Comparison of ENCODE assay signal across 3 cellular contexts in genomic region chr1:230191079-230191478, GRCh38.
TF ChIP-seq lines count a peak whose summit lies in the region.

No MANE protein-coding gene starts in this region.

TF ChIP-seq in liver, 16 proteins besides CTCF, POLR2A, EP300 and RAD21:
- TF ChIP-seq REST (IDR thresholded peaks at IDR 0.05) (no peak), YY1 (IDR thresholded peaks at IDR 0.05) (peak; percentile 26), NR2F2 (IDR thresholded peaks at IDR 0.05) (peak; percentile 51), SP1 (IDR thresholded peaks at IDR 0.05) (peak; percentile 44), TAF1 (conservative IDR thresholded peaks at IDR 0.05) (no peak), JUND (IDR thresholded peaks at IDR 0.05) (peak; percentile 42 to 48), RXRA (IDR thresholded peaks at IDR 0.05) (peak in 1 of 2 donors; percentile 16), EGR1 (IDR thresholded peaks at IDR 0.05; ENCODE audit: low read depth in 2 of 2) (peak in 1 of 2 donors; percentile 44), ZBTB33 (IDR thresholded peaks at IDR 0.05) (no peak), MAX (IDR thresholded peaks at IDR 0.05) (peak; percentile 64)
TF ChIP-seq in liver: peak in this region for 7.

TF ChIP-seq in HepG2, 621 proteins besides CTCF, POLR2A, EP300 and RAD21:
- TF ChIP-seq TFAP4 (IDR thresholded peaks at IDR 0.05; ENCODE audit: borderline replicate concordance, low read depth) (no peak), ZNF747 (CRISPR knock-in tag; IDR thresholded peaks at IDR 0.05; ENCODE audit: borderline replicate concordance) (no peak), ZNF558 (CRISPR knock-in tag; IDR thresholded peaks at IDR 0.05; ENCODE audit: borderline replicate concordance) (no peak), RORA (CRISPR knock-in tag; IDR thresholded peaks at IDR 0.05) (no peak), ZNF703 (CRISPR knock-in tag; IDR thresholded peaks at IDR 0.05; ENCODE audit: borderline replicate concordance) (no peak), ZNF160 (CRISPR knock-in tag; IDR thresholded peaks at IDR 0.05) (no peak), PPARG (CRISPR knock-in tag; conservative IDR thresholded peaks at IDR 0.05) (no peak), ATF1 (CRISPR knock-in tag; IDR thresholded peaks at IDR 0.05) (no peak), ZNF317 (CRISPR knock-in tag; IDR thresholded peaks at IDR 0.05) (no peak), MXD4 (CRISPR knock-in tag; IDR thresholded peaks at IDR 0.05) (no peak), NR2F1 (CRISPR knock-in tag; IDR thresholded peaks at IDR 0.05) (no peak), XBP1 (CRISPR knock-in tag; IDR thresholded peaks at IDR 0.05) (no peak), TEAD2 (CRISPR knock-in tag; IDR thresholded peaks at IDR 0.05) (no peak)

TF ChIP-seq in endothelial cell of umbilical vein, 7 proteins besides CTCF, POLR2A, EP300 and RAD21:
- TF ChIP-seq MAX (IDR thresholded peaks at IDR 0.05; ENCODE audit: insufficient read depth, insufficient read length) (no peak), GATA2 (IDR thresholded peaks at IDR 0.05; ENCODE audit: insufficient read depth, insufficient read length, low read depth, low read length) (peak; percentile 63), MYC (IDR thresholded peaks at IDR 0.05; ENCODE audit: low read depth, low read length) (no peak), FOS (IDR thresholded peaks at IDR 0.05; ENCODE audit: borderline replicate concordance, insufficient read depth, low read length) (peak; percentile 92), JUN (IDR thresholded peaks at IDR 0.05; ENCODE audit: borderline replicate concordance, insufficient read depth, insufficient read length, low read depth) (peak; percentile 48), EZH2 (IDR thresholded peaks at IDR 0.05; ENCODE audit: borderline replicate concordance, low read depth, low read length, severe bottlenecking) (no peak), POLR2AphosphoS5 (IDR thresholded peaks at IDR 0.05; ENCODE audit: insufficient read depth, low read depth, low read length) (peak; percentile 86)
